ENCODE assay signal across 12 cellular contexts in the genomic region with DNA sequence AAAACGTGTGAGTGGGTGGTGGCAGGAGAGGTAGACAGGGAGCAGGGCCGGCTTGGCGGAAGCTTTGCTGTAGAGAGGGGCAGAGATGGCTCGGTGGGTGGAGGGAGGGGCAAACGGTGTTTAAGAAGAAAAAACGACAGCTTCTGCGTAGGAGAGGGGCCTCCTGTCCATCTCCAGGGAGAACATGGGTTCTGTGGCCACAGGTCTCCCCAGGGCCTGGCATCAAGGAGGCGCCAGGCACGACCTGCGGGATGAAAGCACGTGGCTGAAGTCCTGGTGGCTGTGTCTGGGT. TPM values are rescaled to one million over a fixed set of nuclear protein-coding genes. Genes with fewer than 3 reads are reported as not detected.
DNase-seq lines count a peak whose midpoint lies in the region; ATAC-seq and TF ChIP-seq lines count a peak whose summit lies in the region.
"Had no signal": no experiment of that assay in that cellular context is flagged by ENCODE, and none has a peak within 500 bp of the region (broad histone marks: within the 10 kb centered on the region; RNA-seq: fewer than 3 reads in every experiment).

No MANE protein-coding gene starts in this region.

- H3K4me3 Mint-ChIP-seq in activated naive CD4-positive, alpha-beta T cell treated with anti-CD3 and anti-CD28 coated beads, Interleukin-2, amount 10 ng/mL, durations not matched to agents 7 days and 5 days = peak overlapping the region; percentile 73
- H3K4me3 Mint-ChIP-seq in activated CD8-positive, alpha-beta T cell treated with anti-CD3 and anti-CD28 coated beads, Interleukin-2, amount 10 ng/mL, durations not matched to agents 7 days and 5 days = peak overlapping the region; percentile 73

- POLR2A ChIA-PET in activated CD8-positive, alpha-beta T cell treated with anti-CD3 and anti-CD28 coated beads, Interleukin-2, amount 10 ng/mL, durations not matched to agents 7 days and 5 days (lab: Charles Lee) = interaction anchor here (0.6 kb wide), 1 partner anchor 392 kb away, joined by 3 read pairs; no protein-coding TSS in a partner anchor

- peaks cover 23% of the 10 kb centered on the region for H3K4me1 Mint-ChIP-seq in activated naive CD4-positive, alpha-beta T cell treated with anti-CD3 and anti-CD28 coated beads, Interleukin-2, amount 10 ng/mL, durations not matched to agents 7 days and 5 days
- H3K4me1 Mint-ChIP-seq in activated CD8-positive, alpha-beta T cell treated with anti-CD3 and anti-CD28 coated beads, Interleukin-2, amount 10 ng/mL, durations not matched to agents 7 days and 5 days (ENCODE audit: low read depth) = peaks cover 22% of the 10 kb centered on the region

- H3K36me3 ChIP-seq in iPS-20b (ENCODE audit: insufficient read depth, low read depth, low read length) = no peaks in the 10 kb centered on the region
- no peaks in the 10 kb centered on the region for H3K36me3 ChIP-seq in thyroid gland
- H3K36me3 ChIP-seq in aorta (ENCODE audit: control insufficient read depth in 1 of 2, insufficient read depth in 2 of 2, low read length in 1 of 2) = no peaks in the 10 kb centered on the region
- H3K36me3 ChIP-seq: neutrophil had no signal

- H3K27ac ChIP-seq in iPS-20b (ENCODE audit: low read length) (peak overlapping the region; percentile 46), thyroid gland (peak overlapping the region in 2 of 3 donors; percentile 58 to 82), aorta (ENCODE audit: low read depth in 1 of 2, low read length in 2 of 2) (no peak overlapping the region)

- peaks cover 62% of the 10 kb centered on the region for H3K27me3 ChIP-seq in iPS-20b (ENCODE audit: insufficient read depth, low read length)
- no peaks in the 10 kb centered on the region for H3K27me3 ChIP-seq in thyroid gland
- no peaks in the 10 kb centered on the region for H3K27me3 ChIP-seq in aorta (ENCODE audit: control insufficient read depth in 1 of 2, insufficient read depth in 2 of 2, low read length in 1 of 2)
- H3K27me3 ChIP-seq: foreskin keratinocyte had no signal

- no peak overlapping the region for H3K27ac Mint-ChIP-seq in activated naive CD4-positive, alpha-beta T cell treated with anti-CD3 and anti-CD28 coated beads, Interleukin-2, amount 10 ng/mL, durations not matched to agents 7 days and 5 days
- peak overlapping the region; percentile 30 for H3K27ac Mint-ChIP-seq in activated CD8-positive, alpha-beta T cell treated with anti-CD3 and anti-CD28 coated beads, Interleukin-2, amount 10 ng/mL, durations not matched to agents 7 days and 5 days

- no peak for TF ChIP-seq POLR2A in thyroid gland (IDR thresholded peaks at IDR 0.05)

- no peaks in the 10 kb centered on the region for H3K36me3 Mint-ChIP-seq in activated naive CD4-positive, alpha-beta T cell treated with anti-CD3 and anti-CD28 coated beads, Interleukin-2, amount 10 ng/mL, durations not matched to agents 7 days and 5 days
- no peaks in the 10 kb centered on the region for H3K36me3 Mint-ChIP-seq in activated CD8-positive, alpha-beta T cell treated with anti-CD3 and anti-CD28 coated beads, Interleukin-2, amount 10 ng/mL, durations not matched to agents 7 days and 5 days (ENCODE audit: low read depth)

- ATAC-seq in activated CD8-positive, alpha-beta T cell treated with anti-CD3 and anti-CD28 coated beads, Interleukin-2, amount 10 ng/mL, durations not matched to agents 7 days and 5 days = no peak
- ATAC-seq in aorta (ENCODE audit: low FRiP score) = no peak

- CTCF ChIA-PET in activated naive CD4-positive, alpha-beta T cell treated with anti-CD3 and anti-CD28 coated beads, Interleukin-2, amount 10 ng/mL, durations not matched to agents 7 days and 5 days (lab: Charles Lee) = interaction anchor here (0.5 to 1.3 kb wide), 3 partner anchors 57 to 89 kb away, joined by 3 to 6 read pairs (median 3); no protein-coding TSS in a partner anchor
- CTCF ChIA-PET in activated CD8-positive, alpha-beta T cell treated with anti-CD3 and anti-CD28 coated beads, Interleukin-2, amount 10 ng/mL, durations not matched to agents 7 days and 5 days (lab: Charles Lee) = interaction anchor here (0.9 kb wide), 1 partner anchor 105 kb away, joined by 4 read pairs; no protein-coding TSS in a partner anchor

- peak overlapping the region; percentile 84; the same call in 1 of the 2 replicates for H3K9ac ChIP-seq in iPS-20b (ENCODE audit: low read depth, low read length)

- no peak for TF ChIP-seq CTCF in thyroid gland (IDR thresholded peaks at IDR 0.05)

- peaks cover 77% of the 10 kb centered on the region for H3K27me3 Mint-ChIP-seq in activated naive CD4-positive, alpha-beta T cell treated with anti-CD3 and anti-CD28 coated beads, Interleukin-2, amount 10 ng/mL, durations not matched to agents 7 days and 5 days
- peaks cover 16% of the 10 kb centered on the region for H3K27me3 Mint-ChIP-seq in activated CD8-positive, alpha-beta T cell treated with anti-CD3 and anti-CD28 coated beads, Interleukin-2, amount 10 ng/mL, durations not matched to agents 7 days and 5 days (ENCODE audit: low read depth)

- no peaks in the 10 kb centered on the region for H3K9me3 ChIP-seq in iPS-20b (ENCODE audit: insufficient read depth, low read depth, low read length)
- no peaks in the 10 kb centered on the region for H3K9me3 ChIP-seq in thyroid gland
- H3K9me3 ChIP-seq in aorta (ENCODE audit: control insufficient read depth, low read length) = no peaks in the 10 kb centered on the region
- H3K9me3 ChIP-seq: neutrophil had no signal

- no peaks in the 10 kb centered on the region for H3K9me3 Mint-ChIP-seq in activated naive CD4-positive, alpha-beta T cell treated with anti-CD3 and anti-CD28 coated beads, Interleukin-2, amount 10 ng/mL, durations not matched to agents 7 days and 5 days
- no peaks in the 10 kb centered on the region for H3K9me3 Mint-ChIP-seq in activated CD8-positive, alpha-beta T cell treated with anti-CD3 and anti-CD28 coated beads, Interleukin-2, amount 10 ng/mL, durations not matched to agents 7 days and 5 days (ENCODE audit: insufficient read depth)

- intact Hi-C loops in thyroid gland (cut with DNase I) (loop anchor here (5.0 kb wide), 1 partner anchor 102 kb away; no protein-coding TSS in a partner anchor), aorta (cut with DNase I) (no loop called here)

- H3K4me1 ChIP-seq in iPS-20b (ENCODE audit: insufficient read depth, low read length) = peaks cover 12% of the 10 kb centered on the region; the same call in 1 of the 2 replicates
- peaks cover 22 to 25% of the 10 kb centered on the region in 2 donors for H3K4me1 ChIP-seq in thyroid gland
- no peaks in the 10 kb centered on the region for H3K4me1 ChIP-seq in aorta (ENCODE audit: control insufficient read depth in 1 of 2, insufficient read depth in 2 of 2, low read length in 2 of 2)
- H3K4me1 ChIP-seq: foreskin keratinocyte had no signal

- H3K4me3 ChIP-seq in iPS-20b (ENCODE audit: low read length) (peak overlapping the region; percentile 76; the same call in 1 of the 2 replicates), thyroid gland (replicated peaks in 1 of 3) (peak overlapping the region in 1 of 3 donors; percentile 84), aorta (ENCODE audit: low read length in 2 of 2) (no peak overlapping the region)

- no peak for DNase-seq in activated naive CD4-positive, alpha-beta T cell treated with anti-CD3 and anti-CD28 coated beads, Interleukin-2, amount 10 ng/mL, durations not matched to agents 7 days and 5 days
- DNase-seq in activated naive CD4-positive, alpha-beta T cell (lab: John Stamatoyannopoulos, UW) = no peak
- no peak for DNase-seq in activated CD8-positive, alpha-beta T cell treated with anti-CD3 and anti-CD28 coated beads, Interleukin-2, amount 10 ng/mL, durations not matched to agents 7 days and 5 days
- DNase-seq in thyroid gland = no peak
- no peak for DNase-seq in NOMO-1 treated with dmso at 0.1 percent for 144 hours (lab: John Stamatoyannopoulos, UW; ENCODE audit: unreplicated experiment)
- DNase-seq in NCI-H345 treated with DMSO at 0.1 percent for 48 hours (lab: John Stamatoyannopoulos, UW; ENCODE audit: unreplicated experiment) = no peak
- no peak for DNase-seq in aorta

- 37 to 53% methylated on average over 11 of the region's 11 CpGs for WGBS in thyroid gland, 2 donors
- WGBS in aorta, 2 donors = 32 to 36% methylated on average over 11 of the region's 11 CpGs

RNA-seq across cellular contexts. Expression of a gene that starts 1.0 kb away (rescaled TPM):
- total RNA-seq in activated CD8-positive, alpha-beta T cell treated with anti-CD3 and anti-CD28 coated beads, Interleukin-2, amount 10 ng/mL, durations not matched to agents 7 days and 5 days = 10 to 100 TPM; 11.4 to 12.9 TPM
- 10 to 100 TPM; 33.6 to 53.0 (median 44.3) TPM for total RNA-seq in thyroid gland
- 1 to 10 TPM; 3.2 to 5.2 TPM for total RNA-seq in aorta
- 10 to 100 TPM in 1 of 2 donors, 1 to 10 TPM in 1; 1.5 to 23.2 TPM for polyA plus RNA-seq in aorta

RNA-seq across cellular contexts. Expression of a gene that starts 30.0 kb away (rescaled TPM):
- total RNA-seq in activated CD8-positive, alpha-beta T cell treated with anti-CD3 and anti-CD28 coated beads, Interleukin-2, amount 10 ng/mL, durations not matched to agents 7 days and 5 days = not detected
- under 1 TPM in 2 of 4 donors, not detected in 2; 0.49 to 0.78 TPM for total RNA-seq in thyroid gland
- total RNA-seq in aorta = 1 to 10 TPM in 1 of 2 donors, under 1 TPM in 1; 0.49 to 1.2 TPM
- polyA plus RNA-seq in aorta = not detected
- total RNA-seq: bronchial epithelial cell, foreskin keratinocyte had no signal
- polyA plus RNA-seq: BJ, foreskin keratinocyte had no signal

RNA-seq across cellular contexts. Expression of a gene that starts 45.6 kb away (rescaled TPM):
- not detected for total RNA-seq in activated CD8-positive, alpha-beta T cell treated with anti-CD3 and anti-CD28 coated beads, Interleukin-2, amount 10 ng/mL, durations not matched to agents 7 days and 5 days
- total RNA-seq in thyroid gland (under 1 TPM in 1 of 4 donors, not detected in 3; 0.13 TPM), aorta (under 1 TPM in 1 of 2 donors, not detected in 1; 0.36 TPM)
- not detected for polyA plus RNA-seq in aorta
- total RNA-seq: bronchial epithelial cell had no signal
- polyA plus RNA-seq: BJ had no signal

Comparison
In these comparisons a context has a peak if more than half of its experiments do, and no peak if none do; other contexts are left out.
1. H3K27ac ChIP-seq: peak in iPS-20b (single experiment) and thyroid gland (2 of 3); none in aorta (0 of 2).